Comparison of ENCODE assay signal across 30 cellular contexts in the genomic region with DNA sequence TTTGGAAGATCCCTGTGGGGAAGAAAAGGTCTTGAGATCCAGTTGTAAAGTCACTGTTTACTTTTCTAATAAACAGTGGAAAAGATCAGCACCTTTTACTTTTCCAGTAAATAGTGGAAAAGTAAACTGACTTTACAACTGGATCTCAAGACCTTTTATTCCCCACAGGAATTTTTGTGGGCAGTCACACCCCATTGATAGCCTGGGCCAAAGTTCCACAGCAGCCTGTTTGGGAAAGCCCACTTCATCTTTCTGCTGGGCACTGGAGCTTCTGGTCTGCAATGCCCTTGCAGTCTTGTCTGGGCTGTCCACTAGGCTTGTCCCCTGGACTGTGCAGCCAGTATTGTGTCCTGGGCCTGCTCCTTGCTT. TPM values are rescaled to one million over a fixed set of nuclear protein-coding genes. Genes with fewer than 3 reads are reported as not detected.
A peak's percentile ranks its signal among the peaks of the same experiment; 100 is the strongest.
DNase-seq lines count a peak whose midpoint lies in the region; ATAC-seq, FAIRE-seq and TF ChIP-seq lines count a peak whose summit lies in the region.
"Had no signal": no experiment of that assay in that cellular context is flagged by ENCODE, and none has a peak within 500 bp of the region (broad histone marks: within the 10 kb centered on the region; RNA-seq: fewer than 3 reads in every experiment).

No MANE protein-coding gene starts in this region.

- POLR2A ChIA-PET in PC-3 (lab: Charles Lee; ENCODE audit: unreplicated experiment) (no interaction called here), WTC11 (lab: Charles Lee) (no interaction called here)

- H3K27me3 ChIP-seq in PC-3 (ENCODE audit: low read length), result no peaks in the 10 kb centered on the region
- H3K27me3 ChIP-seq: BLaER1 treated with 17β-estradiol and CSF1 and Interleukin-3, amounts not matched to agents 10 nM and 100 nM; MG63 had no signal

- peaks cover 11% of the 10 kb centered on the region; the same call in 1 of the 2 replicates for H3K4me1 ChIP-seq in PC-3 (ENCODE audit: insufficient read depth, low read length)
- H3K4me1 ChIP-seq: A549 had no signal

- no peak overlapping the region for H3K4me3 Mint-ChIP-seq in WTC11
- H3K4me3 Mint-ChIP-seq: CD4-positive, alpha-beta memory T cell had no signal

- no peaks in the 10 kb centered on the region for H3F3A ChIP-seq in PC-3 (ENCODE audit: low read length, unreplicated experiment)

- peak; percentile 3 for DNase-seq in D341Med (ENCODE audit: low spot score)
- peak; percentile 34 for DNase-seq in PC-3
- peak in 1 of 2 donors; percentile 54 for DNase-seq in left colon
- DNase-seq in urothelium cell line (ENCODE audit: low spot score), result peak; percentile 13
- no peak for DNase-seq in WTC11 (ENCODE audit: low spot score)
- DNase-seq in SIG-M5 (lab: John Stamatoyannopoulos, UW), result no peak
- no peak for DNase-seq in foreskin fibroblast
- DNase-seq: AML-193; CD4-positive, alpha-beta memory T cell; DMS79 treated with DMSO at 0.1 percent for 48 hours; GF-D8; HCEC 1CT; Kasumi-1; MG63; NCI-H1694; NCI-H2029 treated with DMSO at 0.1 percent for 48 hours; NCI-H446 treated with DMSO at 0.1 percent for 48 hours; NCI-H526; NCI-H82; NK-92 treated with Interleukin-12 subunit alpha and Interleukin-12 subunit beta, amount 100 ng/mL, for 24 hours; PC-9; Right ventricle myocardium superior; RPMI8226 had no signal

- no peaks in the 10 kb centered on the region for H3K36me3 ChIP-seq in PC-3 (ENCODE audit: low read depth, low read length)
- H3K36me3 ChIP-seq: BLaER1 treated with 17β-estradiol and CSF1 and Interleukin-3, amounts not matched to agents 10 nM and 100 nM; MG63 had no signal

- ATAC-seq in PC-3, result peak; percentile 69
- ATAC-seq in left colon, result peak; percentile 56
- ATAC-seq in WTC11, result no peak
- ATAC-seq: A549, K562 had no signal

- no peaks in the 10 kb centered on the region for H3K79me2 ChIP-seq in PC-3 (ENCODE audit: low read length)

- H3K9me2 ChIP-seq in PC-3 (replicated peaks; ENCODE audit: low read length), result no peaks in the 10 kb centered on the region

- TF ChIP-seq CTCF in PC-3 (conservative IDR thresholded peaks at IDR 0.05; ENCODE audit: low read depth, low read length) (no peak), WTC11 (IDR thresholded peaks at IDR 0.05) (no peak), foreskin fibroblast (IDR thresholded peaks at IDR 0.05; ENCODE audit: low read depth, low read length) (no peak)

- 0 out of 2 replicates have a peak, but pooled peaks cover 6% of the 10 kb centered on the region for H3K9me3 ChIP-seq in PC-3 (ENCODE audit: low read length)
- H3K9me3 ChIP-seq: A549, MG63 had no signal

- no peak overlapping the region for H3K4me2 ChIP-seq in PC-3 (ENCODE audit: low read length)
- H3K4me2 ChIP-seq: A549; BLaER1 treated with 17β-estradiol and CSF1 and Interleukin-3, amounts not matched to agents 10 nM and 100 nM; PC-9 had no signal

- FAIRE-seq in urothelium cell line (lab: Jason Lieb, UNC), result no peak
- FAIRE-seq: A549, GM12892, GM19239, H1, HTR-8/SVneo, K562 had no signal

- H3K4me3 ChIP-seq in PC-3 (ENCODE audit: low read length) (no peak overlapping the region), foreskin fibroblast (ENCODE audit: low read depth in 1 of 2, low read length in 2 of 2) (no peak overlapping the region)
- H3K4me3 ChIP-seq: A549; BLaER1 treated with 17β-estradiol and CSF1 and Interleukin-3, amounts not matched to agents 10 nM and 100 nM; K562; MG63; PC-9 had no signal

- H3K27ac ChIP-seq in PC-3 (ENCODE audit: low read length), result no peak overlapping the region
- H3K27ac ChIP-seq: A549; BLaER1 treated with 17β-estradiol and CSF1 and Interleukin-3, amounts not matched to agents 10 nM and 100 nM; PC-9 had no signal

- BruUV-seq in PC-3 (replicated peaks; lab: Mats Ljungman, UMichigan), result no TSS peak

- no peaks in the 10 kb centered on the region for H4K20me1 ChIP-seq in PC-3 (ENCODE audit: low read length)
- H4K20me1 ChIP-seq: BLaER1 treated with 17β-estradiol and CSF1 and Interleukin-3, amounts not matched to agents 10 nM and 100 nM had no signal

- CTCF ChIA-PET in PC-3 (lab: Charles Lee) (no interaction called here), WTC11 (lab: Charles Lee) (no interaction called here)

- H3K9me3 Mint-ChIP-seq in WTC11, result peaks cover 24% of the 10 kb centered on the region

- H3K4me1 Mint-ChIP-seq in WTC11, result no peaks in the 10 kb centered on the region
- H3K4me1 Mint-ChIP-seq: CD4-positive, alpha-beta memory T cell had no signal

- no peaks in the 10 kb centered on the region; the same call in 1 of the 2 replicates for H3K27me3 Mint-ChIP-seq in WTC11 (ENCODE audit: low read depth)

- H3K36me3 Mint-ChIP-seq in WTC11, result peaks cover 29% of the 10 kb centered on the region
- H3K36me3 Mint-ChIP-seq: CD4-positive, alpha-beta memory T cell had no signal

- no peak overlapping the region for H3K9ac ChIP-seq in PC-3 (ENCODE audit: low read length)
- H3K9ac ChIP-seq: BLaER1 treated with 17β-estradiol and CSF1 and Interleukin-3, amounts not matched to agents 10 nM and 100 nM had no signal

- intact Hi-C loops in PC-3 (cut with micrococcal nuclease) (no loop called here), left colon (cut with DNase I, micrococcal nuclease) (no loop called here)

- H3K27ac Mint-ChIP-seq in WTC11, result no peak overlapping the region
- H3K27ac Mint-ChIP-seq: CD4-positive, alpha-beta memory T cell had no signal

- H2AFZ ChIP-seq in PC-3 (ENCODE audit: low read length), result no peak overlapping the region
- H2AFZ ChIP-seq: PC-9 had no signal

TF ChIP-seq in WTC11, 78 proteins besides CTCF, POLR2A, EP300 and RAD21:
- TF ChIP-seq RORB (CRISPR knock-in tag; IDR thresholded peaks at IDR 0.05) (no peak), E2F4 (CRISPR knock-in tag; IDR thresholded peaks at IDR 0.05; ENCODE audit: borderline replicate concordance, low read depth) (no peak), ZNF263 (CRISPR knock-in tag; IDR thresholded peaks at IDR 0.05; ENCODE audit: low read depth) (no peak), JUN (CRISPR knock-in tag; IDR thresholded peaks at IDR 0.05) (no peak), JAZF1 (CRISPR knock-in tag; IDR thresholded peaks at IDR 0.05) (no peak)
- TF ChIP-seq, protein P1, sequence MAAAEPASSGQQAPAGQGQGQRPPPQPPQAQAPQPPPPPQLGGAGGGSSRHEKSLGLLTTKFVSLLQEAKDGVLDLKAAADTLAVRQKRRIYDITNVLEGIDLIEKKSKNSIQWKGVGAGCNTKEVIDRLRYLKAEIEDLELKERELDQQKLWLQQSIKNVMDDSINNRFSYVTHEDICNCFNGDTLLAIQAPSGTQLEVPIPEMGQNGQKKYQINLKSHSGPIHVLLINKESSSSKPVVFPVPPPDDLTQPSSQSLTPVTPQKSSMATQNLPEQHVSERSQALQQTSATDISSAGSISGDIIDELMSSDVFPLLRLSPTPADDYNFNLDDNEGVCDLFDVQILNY (CRISPR knock-in tag; IDR thresholded peaks at IDR 0.05), result no peak
- TF ChIP-seq, protein P2, sequence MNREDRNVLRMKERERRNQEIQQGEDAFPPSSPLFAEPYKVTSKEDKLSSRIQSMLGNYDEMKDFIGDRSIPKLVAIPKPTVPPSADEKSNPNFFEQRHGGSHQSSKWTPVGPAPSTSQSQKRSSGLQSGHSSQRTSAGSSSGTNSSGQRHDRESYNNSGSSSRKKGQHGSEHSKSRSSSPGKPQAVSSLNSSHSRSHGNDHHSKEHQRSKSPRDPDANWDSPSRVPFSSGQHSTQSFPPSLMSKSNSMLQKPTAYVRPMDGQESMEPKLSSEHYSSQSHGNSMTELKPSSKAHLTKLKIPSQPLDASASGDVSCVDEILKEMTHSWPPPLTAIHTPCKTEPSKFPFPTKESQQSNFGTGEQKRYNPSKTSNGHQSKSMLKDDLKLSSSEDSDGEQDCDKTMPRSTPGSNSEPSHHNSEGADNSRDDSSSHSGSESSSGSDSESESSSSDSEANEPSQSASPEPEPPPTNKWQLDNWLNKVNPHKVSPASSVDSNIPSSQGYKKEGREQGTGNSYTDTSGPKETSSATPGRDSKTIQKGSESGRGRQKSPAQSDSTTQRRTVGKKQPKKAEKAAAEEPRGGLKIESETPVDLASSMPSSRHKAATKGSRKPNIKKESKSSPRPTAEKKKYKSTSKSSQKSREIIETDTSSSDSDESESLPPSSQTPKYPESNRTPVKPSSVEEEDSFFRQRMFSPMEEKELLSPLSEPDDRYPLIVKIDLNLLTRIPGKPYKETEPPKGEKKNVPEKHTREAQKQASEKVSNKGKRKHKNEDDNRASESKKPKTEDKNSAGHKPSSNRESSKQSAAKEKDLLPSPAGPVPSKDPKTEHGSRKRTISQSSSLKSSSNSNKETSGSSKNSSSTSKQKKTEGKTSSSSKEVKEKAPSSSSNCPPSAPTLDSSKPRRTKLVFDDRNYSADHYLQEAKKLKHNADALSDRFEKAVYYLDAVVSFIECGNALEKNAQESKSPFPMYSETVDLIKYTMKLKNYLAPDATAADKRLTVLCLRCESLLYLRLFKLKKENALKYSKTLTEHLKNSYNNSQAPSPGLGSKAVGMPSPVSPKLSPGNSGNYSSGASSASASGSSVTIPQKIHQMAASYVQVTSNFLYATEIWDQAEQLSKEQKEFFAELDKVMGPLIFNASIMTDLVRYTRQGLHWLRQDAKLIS (CRISPR knock-in tag; IDR thresholded peaks at IDR 0.05; ENCODE audit: borderline replicate concordance), result no peak

RNA-seq across cellular contexts. Expression of gene ADCY1, which starts 50.2 kb away (rescaled TPM):
- total RNA-seq in PC-3 (2014; rRNA removed) (3.1 and 3.4 TPM in 2 replicates), left colon (1 to 10 TPM in 1 of 2 donors, under 1 TPM in 1; 0.87 to 1.2 TPM), WTC11 (2021) (25.6 to 29.0 TPM (median 26.4 TPM) in 3 replicates)
- total RNA-seq: CD4-positive, alpha-beta memory T cell; PC-9 had no signal

Comparison
In these comparisons a context has a peak if more than half of its experiments do, and no peak if none do; other contexts are left out.
1. DNase-seq: peak in D341Med (single experiment), PC-3 (single experiment) and urothelium cell line (single experiment); none in WTC11 (single experiment), SIG-M5 (single experiment) and foreskin fibroblast (0 of 2).